Comparison of ENCODE assay signal across 8 cellular contexts in the genomic region with DNA sequence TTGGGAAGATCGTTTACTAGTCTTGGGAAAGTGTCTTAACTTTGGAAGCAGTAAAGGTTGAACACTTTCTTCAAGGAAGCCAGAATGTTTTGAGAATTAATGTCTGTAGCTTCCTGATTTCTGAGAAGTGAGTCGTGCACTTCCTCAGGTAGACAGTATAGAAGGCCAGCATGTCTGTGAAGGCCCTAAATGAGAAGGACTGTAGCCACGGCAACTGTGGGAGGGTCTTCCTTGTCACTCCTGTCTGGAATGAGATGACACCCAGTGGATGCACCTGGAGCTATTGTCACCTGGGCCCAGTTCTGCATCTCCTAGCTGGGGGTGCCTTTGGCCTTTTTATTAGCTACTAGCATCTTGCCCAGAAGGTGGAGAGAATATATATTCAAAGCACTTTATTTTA. TPM values are rescaled to one million over a fixed set of nuclear protein-coding genes. Genes with fewer than 3 reads are reported as not detected.
DNase-seq lines count a peak whose midpoint lies in the region; ATAC-seq and TF ChIP-seq lines count a peak whose summit lies in the region.

No MANE protein-coding gene starts in this region.

- DNase-seq in DMS53 (lab: John Stamatoyannopoulos, UW) (peak; percentile 18), DMS53 treated with DMSO at 0.1 percent for 48 hours (lab: John Stamatoyannopoulos, UW; ENCODE audit: unreplicated experiment) (no peak), ELR (ENCODE audit: low read depth) (peak; percentile 24), kidney tubule cell (ENCODE audit: low spot score) (peak; percentile 86)
- DNase-seq in activated CD8-positive, alpha-beta T cell treated with anti-CD3 and anti-CD28 coated beads for 36 hours = peak; percentile 35

- H3K4me3 Mint-ChIP-seq in activated CD8-positive, alpha-beta T cell treated with anti-CD3 and anti-CD28 coated beads for 36 hours = peak overlapping the region; percentile 61

- H3K27ac Mint-ChIP-seq in activated CD8-positive, alpha-beta T cell treated with anti-CD3 and anti-CD28 coated beads for 36 hours = peak overlapping the region; percentile 98

- no peaks in the 10 kb centered on the region for H3K9me3 Mint-ChIP-seq in activated CD8-positive, alpha-beta T cell treated with anti-CD3 and anti-CD28 coated beads for 36 hours

- no peak for TF ChIP-seq CTCF in activated CD8-positive, alpha-beta T cell treated with anti-CD3 and anti-CD28 coated beads for 36 hours (IDR thresholded peaks at IDR 0.05)

- H3K27me3 Mint-ChIP-seq in activated CD8-positive, alpha-beta T cell treated with anti-CD3 and anti-CD28 coated beads for 36 hours = no peaks in the 10 kb centered on the region

- ATAC-seq in activated CD8-positive, alpha-beta T cell treated with anti-CD3 and anti-CD28 coated beads for 36 hours = peak; percentile 59
- no peak for ATAC-seq in GM19328 (IDR thresholded peaks at IDR 0.05; ENCODE audit: unreplicated experiment)
- no peak for ATAC-seq in HG02678 (IDR thresholded peaks at IDR 0.05; ENCODE audit: unreplicated experiment)
- no peak for ATAC-seq in GM21825 (IDR thresholded peaks at IDR 0.05; ENCODE audit: unreplicated experiment)

- peaks cover 76% of the 10 kb centered on the region for H3K4me1 Mint-ChIP-seq in activated CD8-positive, alpha-beta T cell treated with anti-CD3 and anti-CD28 coated beads for 36 hours (ENCODE audit: low read depth)

- intact Hi-C loops in activated CD8-positive, alpha-beta T cell treated with anti-CD3 and anti-CD28 coated beads for 36 hours (cut with micrococcal nuclease) = loop anchor here (5.0 kb wide), 1 partner anchor 177 kb away; no protein-coding TSS in a partner anchor

- CTCF ChIA-PET in activated CD8-positive, alpha-beta T cell treated with anti-CD3 and anti-CD28 coated beads for 36 hours (lab: Charles Lee) = interaction anchor here (0.6 to 2.3 kb wide), 12 partner anchors 9 to 425 kb away, joined by 3 to 13 read pairs (median 4); a partner anchor contains a TSS

- H3K36me3 Mint-ChIP-seq in activated CD8-positive, alpha-beta T cell treated with anti-CD3 and anti-CD28 coated beads for 36 hours (ENCODE audit: low read depth) = peaks cover 52% of the 10 kb centered on the region

- POLR2A ChIA-PET in activated CD8-positive, alpha-beta T cell treated with anti-CD3 and anti-CD28 coated beads for 36 hours (lab: Charles Lee) = interaction anchor here (0.7 to 1.3 kb wide), 3 partner anchors 9 to 742 kb away, joined by 3 to 8 read pairs (median 4); a partner anchor contains a TSS

RNA-seq across cellular contexts. Expression of a gene that starts 8.8 kb away (rescaled TPM):
- total RNA-seq in activated CD8-positive, alpha-beta T cell treated with anti-CD3 and anti-CD28 coated beads for 36 hours = 100 to 1,000 TPM; 108 to 109 TPM

RNA-seq across cellular contexts. Expression of a gene that starts 32.8 kb away (rescaled TPM):
- 10 to 100 TPM; 15.4 to 17.1 TPM for total RNA-seq in activated CD8-positive, alpha-beta T cell treated with anti-CD3 and anti-CD28 coated beads for 36 hours
